Comparison of ENCODE assay signal across 14 cellular contexts in the genomic region with DNA sequence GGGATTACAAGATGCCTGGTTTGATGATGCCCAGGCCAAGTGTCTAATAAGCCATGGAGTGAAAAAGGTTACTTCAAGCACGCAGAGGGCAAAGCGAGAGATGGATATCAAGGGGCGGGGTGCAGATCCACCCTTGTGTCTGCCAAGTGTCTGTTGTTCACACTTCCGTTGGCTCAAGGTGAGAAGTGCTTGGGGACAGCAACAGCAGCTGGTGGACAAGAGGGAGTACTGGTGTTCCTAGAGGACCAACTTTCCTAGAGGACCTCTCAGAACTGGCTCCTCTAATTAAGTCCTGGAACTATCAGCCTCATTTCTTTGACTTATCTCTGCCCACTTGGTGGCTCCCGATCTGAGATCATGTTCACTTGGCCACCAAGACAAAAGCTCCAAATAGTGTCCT.
A peak's percentile ranks its signal among the peaks of the same experiment; 100 is the strongest.
DNase-seq lines count a peak whose midpoint lies in the region; ATAC-seq and TF ChIP-seq lines count a peak whose summit lies in the region.
"Had no signal": no experiment of that assay in that cellular context is flagged by ENCODE, and none has a peak within 500 bp of the region (broad histone marks: within the 10 kb centered on the region; RNA-seq: fewer than 3 reads in every experiment).

No MANE protein-coding gene starts in this region.

- H4K20me1 ChIP-seq in Karpas-422 (ENCODE audit: insufficient read depth, low read depth, low read length): no peaks in the 10 kb centered on the region

- DNase-seq in right atrium auricular region (ENCODE audit: low spot score): peak; percentile 30
- no peak for DNase-seq in heart left ventricle
- no peak for DNase-seq in Karpas-422
- peak; percentile 24 for DNase-seq in left lobe of liver (ENCODE audit: low spot score)
- no peak for DNase-seq in COLO668 (lab: John Stamatoyannopoulos, UW; ENCODE audit: unreplicated experiment)
- no peak for DNase-seq in NCI-H1417 treated with DMSO at 0.1 percent for 48 hours (lab: John Stamatoyannopoulos, UW)
- DNase-seq in NCI-H1105 treated with DMSO at 0.1 percent for 48 hours (lab: John Stamatoyannopoulos, UW): no peak
- DNase-seq: ACHN; Caco-2; CD8-positive, alpha-beta T cell; H7; HFFc6 had no signal

- H3K36me3 ChIP-seq in right atrium auricular region (no peaks in the 10 kb centered on the region), heart left ventricle (no peaks in the 10 kb centered on the region), Karpas-422 (ENCODE audit: insufficient read depth, low read length) (no peaks in the 10 kb centered on the region)

- TF ChIP-seq POLR2A in heart left ventricle (IDR thresholded peaks at IDR 0.05): no peak

- no peak overlapping the region for H3K27ac ChIP-seq in right atrium auricular region
- no peak overlapping the region for H3K27ac ChIP-seq in heart left ventricle
- peak overlapping the region; percentile 72 for H3K27ac ChIP-seq in Karpas-422 (ENCODE audit: low read length)

- no peak overlapping the region for H2AFZ ChIP-seq in Karpas-422 (ENCODE audit: low read length)
- H2AFZ ChIP-seq: GM23338 had no signal

- WGBS in heart left ventricle, 4 donors: 68 to 78% (median 77%) methylated on average over 5 of the region's 5 CpGs

- H3K27me3 ChIP-seq in right atrium auricular region (no peaks in the 10 kb centered on the region), heart left ventricle (no peaks in the 10 kb centered on the region), Karpas-422 (ENCODE audit: low read length) (no peaks in the 10 kb centered on the region)

- intact Hi-C loops in heart left ventricle (cut with DNase I): no loop called here

- peaks cover 100% of the 10 kb centered on the region for H3K79me2 ChIP-seq in Karpas-422 (ENCODE audit: low read length)

- H3K4me3 ChIP-seq in right atrium auricular region (no peak overlapping the region), heart left ventricle (no peak overlapping the region), Karpas-422 (ENCODE audit: low read length) (no peak overlapping the region)
- H3K4me3 ChIP-seq: GM23338 had no signal

- H3K9ac ChIP-seq in Karpas-422 (ENCODE audit: low read length): no peak overlapping the region

- TF ChIP-seq CTCF in right atrium auricular region (IDR thresholded peaks at IDR 0.05): no peak
- no peak for TF ChIP-seq CTCF in heart left ventricle (IDR thresholded peaks at IDR 0.05)

- H3K4me1 ChIP-seq in right atrium auricular region: peaks cover 0 to 14% of the 10 kb centered on the region in 2 donors
- H3K4me1 ChIP-seq in heart left ventricle: peaks cover 0 to 11% (median 5%) of the 10 kb centered on the region in 12 donors
- peaks cover 84% of the 10 kb centered on the region for H3K4me1 ChIP-seq in Karpas-422 (ENCODE audit: low read length)
- H3K4me1 ChIP-seq: Caco-2 had no signal

- H3K4me2 ChIP-seq in Karpas-422 (ENCODE audit: low read depth, low read length, poor library complexity, severe bottlenecking): peak overlapping the region; percentile 48
- H3K4me2 ChIP-seq: GM23338 had no signal

- no peaks in the 10 kb centered on the region for H3K9me3 ChIP-seq in right atrium auricular region
- H3K9me3 ChIP-seq in heart left ventricle: no peaks in the 10 kb centered on the region
- no peaks in the 10 kb centered on the region for H3K9me3 ChIP-seq in Karpas-422 (ENCODE audit: low read length)
- H3K9me3 ChIP-seq: Caco-2 had no signal

- ATAC-seq in heart left ventricle: no peak
- no peak for ATAC-seq in left lobe of liver
- ATAC-seq in GM19328 (IDR thresholded peaks at IDR 0.05; ENCODE audit: unreplicated experiment): no peak
- ATAC-seq: CD8-positive, alpha-beta T cell; GM23338 had no signal

- no peaks in the 10 kb centered on the region for H3K9me2 ChIP-seq in Karpas-422 (replicated peaks; ENCODE audit: insufficient read depth, low read length)

Comparison
In these comparisons a context has a peak if more than half of its experiments do, and no peak if none do; other contexts are left out.
1. DNase-seq: peak in right atrium auricular region (single experiment) and left lobe of liver (single experiment); none in heart left ventricle (0 of 5), Karpas-422 (single experiment), COLO668 (single experiment), NCI-H1417 treated with DMSO at 0.1 percent for 48 hours (single experiment) and NCI-H1105 treated with DMSO at 0.1 percent for 48 hours (single experiment).